16 cellular contexts compared by ENCODE assay signal in the genomic region with DNA sequence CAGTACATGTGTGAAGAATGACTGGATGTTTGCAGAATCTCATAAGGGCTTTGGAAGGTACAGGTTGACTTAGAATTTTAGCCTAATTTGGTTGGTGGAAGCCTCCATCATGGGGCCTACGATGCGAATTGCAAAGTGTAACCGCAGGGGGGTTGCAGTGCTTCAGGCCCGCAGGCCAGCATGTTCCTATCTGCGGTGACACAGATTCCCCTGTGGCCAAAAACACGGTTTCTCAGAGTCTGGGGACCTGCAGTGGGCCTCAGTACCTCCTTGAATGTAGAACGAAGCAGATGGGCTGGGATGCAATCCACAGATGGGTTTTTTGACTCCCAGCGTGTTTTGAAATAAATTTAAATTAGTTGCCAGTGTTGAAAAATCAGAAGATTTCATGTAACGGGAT. TPM values are rescaled to one million over a fixed set of nuclear protein-coding genes. Genes with fewer than 3 reads are reported as not detected.
A peak's percentile ranks its signal among the peaks of the same experiment; 100 is the strongest.
DNase-seq lines count a peak whose midpoint lies in the region; ATAC-seq and TF ChIP-seq lines count a peak whose summit lies in the region.
"Had no signal": no experiment of that assay in that cellular context is flagged by ENCODE, and none has a peak within 500 bp of the region (broad histone marks: within the 10 kb centered on the region; RNA-seq: fewer than 3 reads in every experiment).

No MANE protein-coding gene starts in this region.

- peak overlapping the region; percentile 47 for H3K4me3 Mint-ChIP-seq in CD8-positive, alpha-beta T cell
- no peak overlapping the region for H3K4me3 Mint-ChIP-seq in activated T-helper 17 cell treated with anti-CD3 and anti-CD28 coated beads, Interleukin-2, amount 50 U/mL, for 72 hours
- no peak overlapping the region for H3K4me3 Mint-ChIP-seq in endodermal cell

- H3K9ac ChIP-seq in endodermal cell (ENCODE audit: extremely low read depth, low read length, poor library complexity, severe bottlenecking), result no peak overlapping the region
- H3K9ac ChIP-seq: KMS-11 had no signal

- H3K36me3 ChIP-seq in CD8-positive, alpha-beta T cell (ENCODE audit: insufficient read depth, low read length), result no peaks in the 10 kb centered on the region
- H3K36me3 ChIP-seq in endodermal cell (ENCODE audit: control insufficient read depth, insufficient read depth, low read length) (no peaks in the 10 kb centered on the region), spleen (peaks cover 0 to 44% (median 5%) of the 10 kb centered on the region in 6 donors)

- TF ChIP-seq CTCF in CD8-positive, alpha-beta T cell (IDR thresholded peaks at IDR 0.05), result no peak
- TF ChIP-seq CTCF in endodermal cell (conservative IDR thresholded peaks at IDR 0.05) (no peak), spleen (IDR thresholded peaks at IDR 0.05 in 8 of 11, conservative IDR thresholded peaks at IDR 0.05 in 3 of 11) (no peak)

- 70 to 72% methylated on average over 9 of the region's 9 CpGs for WGBS in endodermal cell (ENCODE audit: insufficient coverage in 1 of 2, insufficient read length in 1 of 2), 2 experiments
- WGBS in spleen, 5 donors, result 87 to 91% (median 89%) methylated on average over 9 of the region's 9 CpGs

- POLR2A ChIA-PET in CD8-positive, alpha-beta T cell (lab: Charles Lee), result no interaction called here

- TF ChIP-seq POLR2A in spleen (IDR thresholded peaks at IDR 0.05), result no peak

- H3K9me3 ChIP-seq in CD8-positive, alpha-beta T cell (ENCODE audit: low read length), result no peaks in the 10 kb centered on the region
- H3K9me3 ChIP-seq in endodermal cell (ENCODE audit: control insufficient read depth, low read length) (no peaks in the 10 kb centered on the region), spleen (no peaks in the 10 kb centered on the region)

- peak overlapping the region; percentile 68 for H3K27ac Mint-ChIP-seq in CD8-positive, alpha-beta T cell
- peak overlapping the region; percentile 7 for H3K27ac Mint-ChIP-seq in activated T-helper 17 cell treated with anti-CD3 and anti-CD28 coated beads, Interleukin-2, amount 50 U/mL, for 72 hours
- peak overlapping the region; percentile 23 for H3K27ac Mint-ChIP-seq in endodermal cell

- H3K27me3 Mint-ChIP-seq in CD8-positive, alpha-beta T cell (ENCODE audit: low read depth), result no peaks in the 10 kb centered on the region
- H3K27me3 Mint-ChIP-seq in activated T-helper 17 cell treated with anti-CD3 and anti-CD28 coated beads, Interleukin-2, amount 50 U/mL, for 72 hours, result no peaks in the 10 kb centered on the region
- no peaks in the 10 kb centered on the region for H3K27me3 Mint-ChIP-seq in endodermal cell (ENCODE audit: insufficient read depth)

- CTCF ChIA-PET in CD8-positive, alpha-beta T cell (lab: Charles Lee), result interaction anchor here (1.0 to 2.5 kb wide), 3 partner anchors 15 to 29 kb away, joined by 3 to 14 read pairs (median 3); no protein-coding TSS in a partner anchor

- peaks cover 16% of the 10 kb centered on the region for H3K4me1 ChIP-seq in CD8-positive, alpha-beta T cell (ENCODE audit: insufficient read depth, low read length)
- H3K4me1 ChIP-seq in endodermal cell (ENCODE audit: control insufficient read depth, insufficient read depth, low read length) (no peaks in the 10 kb centered on the region), spleen (peaks cover 3 to 69% (median 37%) of the 10 kb centered on the region in 6 donors)

- no peak for ATAC-seq in CD8-positive, alpha-beta T cell
- no peak for ATAC-seq in activated T-helper 17 cell treated with anti-CD3 and anti-CD28 coated beads, Interleukin-2, amount 50 U/mL, for 72 hours (replicated peaks)

- no peak for DNase-seq in CD8-positive, alpha-beta T cell
- DNase-seq in endodermal cell (no peak), spleen (no peak), AG08395 (ENCODE audit: low spot score) (no peak), hypothalamus (lab: John Stamatoyannopoulos, UW) (no peak), OCI-M2 (lab: John Stamatoyannopoulos, UW; ENCODE audit: unreplicated experiment) (no peak)
- DNase-seq: EL, NCI-H1436, NCI-H1930, NCI-H226, NCI-H524, PC-9 had no signal

- no peak overlapping the region for H3K27ac ChIP-seq in CD8-positive, alpha-beta T cell (ENCODE audit: low read depth, low read length)
- H3K27ac ChIP-seq in endodermal cell (ENCODE audit: low read depth, low read length), result no peak overlapping the region
- peak overlapping the region in 6 of 8 donors; percentile 1 to 83 (median 71) for H3K27ac ChIP-seq in spleen
- H3K27ac ChIP-seq: KMS-11, PC-9, RWPE1 had no signal

- H3K4me1 Mint-ChIP-seq in CD8-positive, alpha-beta T cell (ENCODE audit: low read depth), result peaks cover 49% of the 10 kb centered on the region
- peaks cover 11% of the 10 kb centered on the region for H3K4me1 Mint-ChIP-seq in activated T-helper 17 cell treated with anti-CD3 and anti-CD28 coated beads, Interleukin-2, amount 50 U/mL, for 72 hours
- peaks cover 12% of the 10 kb centered on the region for H3K4me1 Mint-ChIP-seq in endodermal cell

- H3K27me3 ChIP-seq in CD8-positive, alpha-beta T cell (ENCODE audit: insufficient read depth, low read length), result no peaks in the 10 kb centered on the region
- H3K27me3 ChIP-seq in endodermal cell (ENCODE audit: control insufficient read depth, insufficient read depth, low read length, poor library complexity, severe bottlenecking) (no peaks in the 10 kb centered on the region), spleen (replicated peaks in 1 of 7) (no peaks in the 10 kb centered on the region)

- no peak overlapping the region for H3K4me3 ChIP-seq in CD8-positive, alpha-beta T cell (ENCODE audit: low read depth, low read length)
- H3K4me3 ChIP-seq in endodermal cell (ENCODE audit: low read length) (no peak overlapping the region), spleen (no peak overlapping the region)
- H3K4me3 ChIP-seq: PC-9 had no signal

- intact Hi-C loops in CD8-positive, alpha-beta T cell (cut with DNase I, micrococcal nuclease), result no loop called here
- intact Hi-C loops in spleen (cut with DNase I; ENCODE audit: low total_unique reads), result no loop called here

- peaks cover 17% of the 10 kb centered on the region for H3K36me3 Mint-ChIP-seq in CD8-positive, alpha-beta T cell
- peaks cover 11% of the 10 kb centered on the region for H3K36me3 Mint-ChIP-seq in activated T-helper 17 cell treated with anti-CD3 and anti-CD28 coated beads, Interleukin-2, amount 50 U/mL, for 72 hours (ENCODE audit: low read depth)
- peaks cover 4% of the 10 kb centered on the region for H3K36me3 Mint-ChIP-seq in endodermal cell (ENCODE audit: low read depth)

- no peaks in the 10 kb centered on the region for H3K9me3 Mint-ChIP-seq in CD8-positive, alpha-beta T cell
- H3K9me3 Mint-ChIP-seq in activated T-helper 17 cell treated with anti-CD3 and anti-CD28 coated beads, Interleukin-2, amount 50 U/mL, for 72 hours, result no peaks in the 10 kb centered on the region
- H3K9me3 Mint-ChIP-seq in endodermal cell, result no peaks in the 10 kb centered on the region

RNA-seq across cellular contexts. Expression of gene KIAA0513, which starts 34.7 kb away (rescaled TPM):
- 10 to 100 TPM in 1 of 2 experiments, 1 to 10 TPM in 1; 9.7 to 10.3 TPM for total RNA-seq in CD8-positive, alpha-beta T cell
- 1 to 10 TPM; 3.9 to 9.6 TPM for total RNA-seq in activated T-helper 17 cell treated with anti-CD3 and anti-CD28 coated beads, Interleukin-2, amount 50 U/mL, for 72 hours
- total RNA-seq in endodermal cell (10 to 100 TPM in 1 of 2 donors, 1 to 10 TPM in 1; 9.2 to 16.0 TPM), spleen (10 to 100 TPM; 21.4 to 30.0 (median 23.3) TPM)
- polyA plus RNA-seq in endodermal cell (2013, experiment 1 of 2), result 7.4 TPM
- 6.7 TPM for polyA plus RNA-seq in endodermal cell (2013, experiment 2 of 2)
- 1 to 10 TPM; 1.7 to 6.0 (median 2.0) TPM for polyA plus RNA-seq in spleen

RNA-seq across cellular contexts. Expression of gene CIBAR2, which starts 50.0 kb away (rescaled TPM):
- not detected for total RNA-seq in CD8-positive, alpha-beta T cell
- under 1 TPM in 1 of 2 donors, not detected in 1; 0.34 TPM for total RNA-seq in activated T-helper 17 cell treated with anti-CD3 and anti-CD28 coated beads, Interleukin-2, amount 50 U/mL, for 72 hours
- not detected for total RNA-seq in endodermal cell
- polyA plus RNA-seq in endodermal cell (2013, experiment 1 of 2), result 0.25 TPM
- not detected for polyA plus RNA-seq in endodermal cell (2013, experiment 2 of 2)
- 1 to 10 TPM in 2 of 7 donors, under 1 TPM in 2, not detected in 3; 0.33 to 2.4 (median 0.91) TPM for total RNA-seq in spleen
- under 1 TPM; 0.13 to 0.77 (median 0.30) TPM for polyA plus RNA-seq in spleen
- total RNA-seq: HT-29, PC-9 had no signal

RNA-seq across cellular contexts. Expression of gene ZDHHC7, which starts 51.0 kb away (rescaled TPM):
- total RNA-seq in CD8-positive, alpha-beta T cell, result 10 to 100 TPM; 85.4 to 92.1 TPM
- 10 to 100 TPM; 25.2 to 32.9 TPM for total RNA-seq in activated T-helper 17 cell treated with anti-CD3 and anti-CD28 coated beads, Interleukin-2, amount 50 U/mL, for 72 hours
- total RNA-seq in endodermal cell (10 to 100 TPM; 58.7 to 61.8 TPM), spleen (10 to 100 TPM; 39.3 to 87.1 (median 52.3) TPM)
- 35.7 TPM for polyA plus RNA-seq in endodermal cell (2013, experiment 1 of 2)
- 35.7 TPM for polyA plus RNA-seq in endodermal cell (2013, experiment 2 of 2)
- 10 to 100 TPM; 10.3 to 21.5 (median 16.0) TPM for polyA plus RNA-seq in spleen

Comparison
In these comparisons a context has a peak if more than half of its experiments do, and no peak if none do; other contexts are left out.
1. H3K27ac ChIP-seq: peak in spleen (6 of 8); none in CD8-positive, alpha-beta T cell (single experiment) and endodermal cell (single experiment).
2. H3K27ac Mint-ChIP-seq: peak in every context shown above with its lines; median percentile 68 in CD8-positive, alpha-beta T cell; 23 in endodermal cell; 7 in activated T-helper 17 cell treated with anti-CD3 and anti-CD28 coated beads, Interleukin-2, amount 50 U/mL, for 72 hours.